13 cellular contexts compared by ENCODE assay signal in the genomic region with DNA sequence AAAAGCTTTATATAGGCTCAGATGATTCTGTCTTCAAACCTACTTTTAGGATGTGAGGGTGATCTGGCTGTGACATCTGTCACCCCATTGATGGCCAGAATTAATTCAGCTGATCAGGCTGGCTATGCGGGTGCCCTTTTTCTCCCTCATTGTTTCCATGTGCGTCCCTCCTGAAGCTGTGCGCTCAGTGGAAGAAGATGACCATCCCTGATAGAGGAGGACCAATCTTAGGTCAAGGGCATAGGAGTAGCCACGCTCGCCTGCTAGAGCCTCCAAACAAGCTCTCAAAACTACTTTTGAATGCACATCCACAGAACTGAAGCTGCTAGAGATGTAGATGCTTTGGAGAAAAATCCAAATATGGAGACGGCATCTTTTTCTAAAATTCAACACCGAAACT. TPM values are rescaled to one million over a fixed set of nuclear protein-coding genes. Genes with fewer than 3 reads are reported as not detected.
DNase-seq lines count a peak whose midpoint lies in the region; FAIRE-seq and TF ChIP-seq lines count a peak whose summit lies in the region.
"Had no signal": no experiment of that assay in that cellular context is flagged by ENCODE, and none has a peak within 500 bp of the region (broad histone marks: within the 10 kb centered on the region; RNA-seq: fewer than 3 reads in every experiment).

No MANE protein-coding gene starts in this region.

- no peaks in the 10 kb centered on the region for H4K20me1 ChIP-seq in H1 (replicated peaks in 1 of 2; ENCODE audit: control insufficient read depth in 1 of 2, insufficient read depth in 2 of 2, low read length in 2 of 2)
- H4K20me1 ChIP-seq: BLaER1 had no signal

- H3K4me1 ChIP-seq in H1 (replicated peaks in 1 of 4; ENCODE audit: control insufficient read depth in 3 of 4, insufficient read depth in 4 of 4, low read length in 3 of 4) (peaks cover 0 to 12% (median 8%) of the 10 kb centered on the region in 4 experiments; a peak in 5 of 7 replicates), testis (peaks cover 15% of the 10 kb centered on the region)

- no peak for TF ChIP-seq POLR2A in H1 (IDR thresholded peaks at IDR 0.05; ENCODE audit: control extremely low read depth in 1 of 2, low read depth in 2 of 2, low read length in 2 of 2)
- no peak for TF ChIP-seq POLR2A in testis (IDR thresholded peaks at IDR 0.05)

- no peaks in the 10 kb centered on the region for H3K36me3 Mint-ChIP-seq in T-helper 1 cell treated with Interleukin-12 subunit alpha and Interleukin-12 subunit beta and Interleukin-4 antibody, amounts not matched to agents 30 μg/mL and 1 μg/mL, for 36 hours (ENCODE audit: low read depth)
- H3K36me3 Mint-ChIP-seq in HFFc6 (ENCODE audit: low read depth), result peaks cover 63% of the 10 kb centered on the region
- no peaks in the 10 kb centered on the region for H3K36me3 Mint-ChIP-seq in activated CD4-positive, alpha-beta memory T cell treated with anti-CD3 and anti-CD28 coated beads for 36 hours
- no peaks in the 10 kb centered on the region for H3K36me3 Mint-ChIP-seq in activated T-helper 1 cell treated with anti-CD3 and anti-CD28 coated beads, Interleukin-12 subunit alpha, Interleukin-12 subunit beta, Interleukin-2, Interleukin-4 antibody, amounts not matched to agents 30 ng/mL and 10 ng/mL and 1 ng/mL, durations not matched to agents 14 hours and 24 hours and 36 hours (ENCODE audit: low read depth)
- H3K36me3 Mint-ChIP-seq: CD8-positive, alpha-beta memory T cell had no signal

- peak overlapping the region; percentile 11 for H3K27ac Mint-ChIP-seq in T-helper 1 cell treated with Interleukin-12 subunit alpha and Interleukin-12 subunit beta and Interleukin-4 antibody, amounts not matched to agents 30 μg/mL and 1 μg/mL, for 36 hours
- peak overlapping the region; percentile 26 for H3K27ac Mint-ChIP-seq in HFFc6
- no peak overlapping the region for H3K27ac Mint-ChIP-seq in activated CD4-positive, alpha-beta memory T cell treated with anti-CD3 and anti-CD28 coated beads for 36 hours
- no peak overlapping the region for H3K27ac Mint-ChIP-seq in activated T-helper 1 cell treated with anti-CD3 and anti-CD28 coated beads, Interleukin-12 subunit alpha, Interleukin-12 subunit beta, Interleukin-2, Interleukin-4 antibody, amounts not matched to agents 30 ng/mL and 10 ng/mL and 1 ng/mL, durations not matched to agents 14 hours and 24 hours and 36 hours

- H3K14ac ChIP-seq in H1 (ENCODE audit: insufficient read length), result no peak overlapping the region

- no peak for TF ChIP-seq RAD21 in H1 (IDR thresholded peaks at IDR 0.05 in 1 of 2, conservative IDR thresholded peaks at IDR 0.05 in 1 of 2; ENCODE audit: low read depth in 2 of 2, low read length in 2 of 2)

- no peak overlapping the region for H3K18ac ChIP-seq in H1 (ENCODE audit: extremely low read depth, low read length)

- H3K9ac ChIP-seq in H1 (replicated peaks in 1 of 4; ENCODE audit: extremely low read depth in 1 of 4, low read depth in 3 of 4, low read length in 3 of 4), result no peak overlapping the region
- H3K9ac ChIP-seq: BLaER1 had no signal

- no peak overlapping the region for H4K8ac ChIP-seq in H1 (ENCODE audit: extremely low read depth, insufficient read depth, low read length)

- no peak overlapping the region for H2AK5ac ChIP-seq in H1 (ENCODE audit: low read depth, low read length)

- no peaks in the 10 kb centered on the region for H3K27me3 Mint-ChIP-seq in T-helper 1 cell treated with Interleukin-12 subunit alpha and Interleukin-12 subunit beta and Interleukin-4 antibody, amounts not matched to agents 30 μg/mL and 1 μg/mL, for 36 hours (ENCODE audit: low read depth)
- H3K27me3 Mint-ChIP-seq in HFFc6 (ENCODE audit: insufficient read depth), result peaks cover 2% of the 10 kb centered on the region; the same call in 1 of the 2 replicates
- H3K27me3 Mint-ChIP-seq in activated CD4-positive, alpha-beta memory T cell treated with anti-CD3 and anti-CD28 coated beads for 36 hours, result peaks cover 2% of the 10 kb centered on the region
- H3K27me3 Mint-ChIP-seq in activated T-helper 1 cell treated with anti-CD3 and anti-CD28 coated beads, Interleukin-12 subunit alpha, Interleukin-12 subunit beta, Interleukin-2, Interleukin-4 antibody, amounts not matched to agents 30 ng/mL and 10 ng/mL and 1 ng/mL, durations not matched to agents 14 hours and 24 hours and 36 hours (ENCODE audit: insufficient read depth), result no peaks in the 10 kb centered on the region

- no peak overlapping the region for H3K23ac ChIP-seq in H1 (ENCODE audit: insufficient read length)

- intact Hi-C loops in testis (cut with DNase I; ENCODE audit: low total_unique reads), result no loop called here
- intact Hi-C loops in activated CD4-positive, alpha-beta memory T cell treated with anti-CD3 and anti-CD28 coated beads for 36 hours (cut with micrococcal nuclease), result no loop called here
- intact Hi-C loops in activated T-helper 1 cell treated with anti-CD3 and anti-CD28 coated beads, Interleukin-12 subunit alpha, Interleukin-12 subunit beta, Interleukin-2, Interleukin-4 antibody, amounts not matched to agents 30 ng/mL and 10 ng/mL and 1 ng/mL, durations not matched to agents 14 hours and 24 hours and 36 hours (cut with micrococcal nuclease), result loop anchor here (10.0 kb wide), 1 partner anchor 273 kb away; the partner anchor contains the start of gene SIRT1

- H3K79me1 ChIP-seq in H1 (ENCODE audit: low read depth, low read length), result no peaks in the 10 kb centered on the region

- TF ChIP-seq CTCF in HFFc6 (IDR thresholded peaks at IDR 0.05), result no peak
- no peak for TF ChIP-seq CTCF in H1 (IDR thresholded peaks at IDR 0.05; ENCODE audit: control extremely low read depth in 1 of 3, insufficient read depth in 1 of 3, low read depth in 1 of 3, low read length in 3 of 3)
- no peak for TF ChIP-seq CTCF in testis (IDR thresholded peaks at IDR 0.05)

- H3K27ac ChIP-seq in H1 (ENCODE audit: low read depth, low read length) (no peak overlapping the region), testis (no peak overlapping the region)
- H3K27ac ChIP-seq: BLaER1 had no signal

- H4K5ac ChIP-seq in H1 (ENCODE audit: insufficient read length, low read depth, low read length), result no peak overlapping the region

- H3K4me3 Mint-ChIP-seq in T-helper 1 cell treated with Interleukin-12 subunit alpha and Interleukin-12 subunit beta and Interleukin-4 antibody, amounts not matched to agents 30 μg/mL and 1 μg/mL, for 36 hours, result no peak overlapping the region
- H3K4me3 Mint-ChIP-seq in HFFc6, result no peak overlapping the region
- no peak overlapping the region for H3K4me3 Mint-ChIP-seq in activated CD4-positive, alpha-beta memory T cell treated with anti-CD3 and anti-CD28 coated beads for 36 hours
- no peak overlapping the region for H3K4me3 Mint-ChIP-seq in activated T-helper 1 cell treated with anti-CD3 and anti-CD28 coated beads, Interleukin-12 subunit alpha, Interleukin-12 subunit beta, Interleukin-2, Interleukin-4 antibody, amounts not matched to agents 30 ng/mL and 10 ng/mL and 1 ng/mL, durations not matched to agents 14 hours and 24 hours and 36 hours
- H3K4me3 Mint-ChIP-seq: CD8-positive, alpha-beta memory T cell had no signal

- FAIRE-seq in H1 (lab: Jason Lieb, UNC), result no peak

- CTCF ChIA-PET in H1 (lab: Charles Lee; ENCODE audit: partially characterized antibody), result interaction anchor here (0.7 to 7.3 kb wide), 15 partner anchors 9 to 370 kb away, joined by 3 to 49 read pairs (median 4); no protein-coding TSS in a partner anchor
- CTCF ChIA-PET in activated CD4-positive, alpha-beta memory T cell treated with anti-CD3 and anti-CD28 coated beads for 36 hours (lab: Charles Lee), result interaction anchor here (0.6 to 7.4 kb wide), 9 partner anchors 9 to 461 kb away, joined by 3 to 128 read pairs (median 5); no protein-coding TSS in a partner anchor

- no peaks in the 10 kb centered on the region for H3K4me1 Mint-ChIP-seq in T-helper 1 cell treated with Interleukin-12 subunit alpha and Interleukin-12 subunit beta and Interleukin-4 antibody, amounts not matched to agents 30 μg/mL and 1 μg/mL, for 36 hours (ENCODE audit: low read depth)
- peaks cover 42% of the 10 kb centered on the region for H3K4me1 Mint-ChIP-seq in HFFc6 (ENCODE audit: low read depth)
- H3K4me1 Mint-ChIP-seq in activated CD4-positive, alpha-beta memory T cell treated with anti-CD3 and anti-CD28 coated beads for 36 hours (ENCODE audit: low read depth), result peaks cover 1% of the 10 kb centered on the region
- H3K4me1 Mint-ChIP-seq in activated T-helper 1 cell treated with anti-CD3 and anti-CD28 coated beads, Interleukin-12 subunit alpha, Interleukin-12 subunit beta, Interleukin-2, Interleukin-4 antibody, amounts not matched to agents 30 ng/mL and 10 ng/mL and 1 ng/mL, durations not matched to agents 14 hours and 24 hours and 36 hours (ENCODE audit: low read depth), result peaks cover 5% of the 10 kb centered on the region
- H3K4me1 Mint-ChIP-seq: CD8-positive, alpha-beta memory T cell had no signal

- H2BK12ac ChIP-seq in H1 (ENCODE audit: low read depth, low read length), result no peak overlapping the region

- no peak overlapping the region for H3K4ac ChIP-seq in H1 (replicated peaks; ENCODE audit: insufficient read length, low read depth, low read length)

- H3K4me3 ChIP-seq in H1 (ENCODE audit: extremely low read depth in 1 of 4, insufficient read depth in 2 of 4, low read depth in 3 of 4, low read length in 4 of 4), result no peak overlapping the region
- H3K4me3 ChIP-seq in testis, result no peak overlapping the region
- H3K4me3 ChIP-seq: BLaER1 had no signal

- WGBS in H1 (ENCODE audit: extremely low coverage in 1 of 2, insufficient coverage in 1 of 2, insufficient read length in 1 of 2, insufficient replicate concordance in 2 of 2, low coverage in 1 of 2, low lambda C conversion rate in 2 of 2, missing lambda C conversion rate in 1 of 2), 2 experiments, result 83% methylated on average over 7 of the region's 7 CpGs; no CpG with 5 or more reads in 1 of the 2 experiments
- WGBS in testis, 2 donors, result 57 to 63% methylated on average over 7 of the region's 7 CpGs

- no peaks in the 10 kb centered on the region for H3K9me3 ChIP-seq in H1 (ENCODE audit: insufficient read depth in 2 of 2, low read depth in 1 of 2, low read length in 1 of 2)
- no peaks in the 10 kb centered on the region for H3K9me3 ChIP-seq in testis
- H3K9me3 ChIP-seq: BLaER1, Caco-2 had no signal

- H3K23me2 ChIP-seq in H1 (ENCODE audit: low read depth, low read length), result no peaks in the 10 kb centered on the region; the same call in 1 of the 2 replicates

- H3K79me2 ChIP-seq in H1 (ENCODE audit: control insufficient read depth in 1 of 2, insufficient read depth in 2 of 2, low read length in 2 of 2), result no peaks in the 10 kb centered on the region

- H3K36me3 ChIP-seq in H1 (ENCODE audit: control insufficient read depth in 2 of 4, insufficient read depth in 4 of 4, low read length in 3 of 4) (no peaks in the 10 kb centered on the region), testis (ENCODE audit: low read depth, missing control alignments) (no peaks in the 10 kb centered on the region)
- H3K36me3 ChIP-seq: BLaER1 had no signal

- H3K9me3 Mint-ChIP-seq in T-helper 1 cell treated with Interleukin-12 subunit alpha and Interleukin-12 subunit beta and Interleukin-4 antibody, amounts not matched to agents 30 μg/mL and 1 μg/mL, for 36 hours, result no peaks in the 10 kb centered on the region
- no peaks in the 10 kb centered on the region for H3K9me3 Mint-ChIP-seq in HFFc6
- no peaks in the 10 kb centered on the region for H3K9me3 Mint-ChIP-seq in activated CD4-positive, alpha-beta memory T cell treated with anti-CD3 and anti-CD28 coated beads for 36 hours
- no peaks in the 10 kb centered on the region for H3K9me3 Mint-ChIP-seq in activated T-helper 1 cell treated with anti-CD3 and anti-CD28 coated beads, Interleukin-12 subunit alpha, Interleukin-12 subunit beta, Interleukin-2, Interleukin-4 antibody, amounts not matched to agents 30 ng/mL and 10 ng/mL and 1 ng/mL, durations not matched to agents 14 hours and 24 hours and 36 hours
- H3K9me3 Mint-ChIP-seq: CD8-positive, alpha-beta memory T cell had no signal

- TF ChIP-seq EP300 in H1 (IDR thresholded peaks at IDR 0.05; ENCODE audit: borderline replicate concordance in 1 of 2, low read depth in 2 of 2, low read length in 2 of 2), result no peak

- H2BK120ac ChIP-seq in H1 (replicated peaks; ENCODE audit: low read depth, low read length), result no peak overlapping the region

- H4K91ac ChIP-seq in H1 (replicated peaks; ENCODE audit: insufficient read length, low read length), result no peak overlapping the region

- POLR2A ChIA-PET in H1 (lab: Charles Lee; ENCODE audit: partially characterized antibody), result interaction anchor here (1.2 kb wide), 1 partner anchor 174 kb away, joined by 3 read pairs; the partner anchor contains the start of genes HNRNPH3 and PBLD
- POLR2A ChIA-PET in activated CD4-positive, alpha-beta memory T cell treated with anti-CD3 and anti-CD28 coated beads for 36 hours (lab: Charles Lee), result interaction anchor here (0.6 kb wide), 2 partner anchors 23 to 44 kb away, joined by 3 to 5 read pairs; no protein-coding TSS in a partner anchor

- H2AFZ ChIP-seq in H1 (ENCODE audit: low read length), result peak overlapping the region; percentile 28; the same call in 1 of the 2 replicates

- no peaks in the 10 kb centered on the region for H3K27me3 ChIP-seq in H1 (replicated peaks in 1 of 4; ENCODE audit: control insufficient read depth in 3 of 4, extremely low read depth in 1 of 4, insufficient read depth in 3 of 4, low read length in 3 of 4)
- no peaks in the 10 kb centered on the region for H3K27me3 ChIP-seq in testis
- H3K27me3 ChIP-seq: BLaER1 had no signal

- H3K4me2 ChIP-seq in H1 (ENCODE audit: insufficient read depth in 1 of 2, low read depth in 2 of 2, low read length in 2 of 2), result no peak overlapping the region
- H3K4me2 ChIP-seq: BLaER1 had no signal

- H3K56ac ChIP-seq in H1 (replicated peaks; ENCODE audit: insufficient read length, low read depth, low read length), result no peak overlapping the region

- H2BK20ac ChIP-seq in H1 (ENCODE audit: low read length), result no peak overlapping the region

- H2BK5ac ChIP-seq in H1 (ENCODE audit: low read depth, low read length), result no peak overlapping the region

- H2BK15ac ChIP-seq in H1 (ENCODE audit: low read length), result no peak overlapping the region

- no peak for DNase-seq in T-helper 1 cell
- DNase-seq in HFFc6, result no peak
- no peak for DNase-seq in H1 (ENCODE audit: low read depth in 1 of 2, low spot score in 2 of 2)
- DNase-seq in testis, result peak; percentile 40
- no peak for DNase-seq in activated CD4-positive, alpha-beta memory T cell treated with anti-CD3 and anti-CD28 coated beads for 36 hours
- DNase-seq in activated T-helper 1 cell treated with anti-CD3 and anti-CD28 coated beads, Interleukin-12 subunit alpha, Interleukin-12 subunit beta, Interleukin-2, Interleukin-4 antibody, amounts not matched to agents 30 ng/mL and 10 ng/mL and 1 ng/mL, durations not matched to agents 14 hours and 24 hours and 36 hours (ENCODE audit: low spot score), result no peak
- DNase-seq: 8988T; AML-193; Caco-2; CD8-positive, alpha-beta memory T cell; KG1 had no signal

RNA-seq across cellular contexts. Expression of gene MYPN, which starts 48.7 kb away (rescaled TPM):
- total RNA-seq in HFFc6 (2021; fragmentation: NEBNext Ultra II Directional; extraction: Animal tissue kit (Norgen Biotek cat#: 25700)), result 10 to 100 TPM; 70.3 to 89.1 (median 80.1) TPM
- not detected in 2 replicates for total RNA-seq in H1 (2021; fragmentation: NEBNext Ultra II Directional; extraction: Animal tissue kit (Norgen Biotek cat#: 25700))
- polyA plus RNA-seq in H1 (2011; rRNA removed) (not detected in 2 replicates), testis (ENCODE audit: insufficient read depth, low read depth, low replicate concordance) (2.3 TPM)
- not detected for polyA plus RNA-seq in H1 (2011; cell fraction: cytosol; rRNA removed)
- not detected for polyA plus RNA-seq in H1 (2011; cell fraction: nucleus; rRNA removed)
- polyA plus RNA-seq in H1 (2012, experiment 1 of 2), result 0.04 TPM in 1 of 4 replicates, not detected in the others
- not detected for polyA plus RNA-seq in H1 (2012, experiment 2 of 2)
- polyA plus RNA-seq in H1 (2013, experiment 1 of 2), result 0.02 TPM
- under 0.01 TPM for polyA plus RNA-seq in H1 (2013, experiment 2 of 2)
- polyA minus RNA-seq in H1 (2011; rRNA and poly(A)+ RNA removed), result not detected in 2 replicates
- 0.81 TPM for polyA minus RNA-seq in H1 (2011; cell fraction: cytosol; rRNA and poly(A)+ RNA removed)
- not detected for polyA minus RNA-seq in H1 (2011; cell fraction: nucleus; rRNA and poly(A)+ RNA removed)
- total RNA-seq in testis, result 1 to 10 TPM; 1.5 to 1.8 TPM
- total RNA-seq in activated CD4-positive, alpha-beta memory T cell treated with anti-CD3 and anti-CD28 coated beads for 36 hours, result under 1 TPM in 1 of 2 experiments, not detected in 1; 0.05 TPM
- total RNA-seq in activated T-helper 1 cell treated with anti-CD3 and anti-CD28 coated beads, Interleukin-12 subunit alpha, Interleukin-12 subunit beta, Interleukin-2, Interleukin-4 antibody, amounts not matched to agents 30 ng/mL and 10 ng/mL and 1 ng/mL, durations not matched to agents 14 hours and 24 hours and 36 hours, result not detected in 2 replicates
- total RNA-seq: Caco-2; CD8-positive, alpha-beta memory T cell had no signal
- polyA plus RNA-seq: CD8-positive, alpha-beta memory T cell had no signal

Comparison
In these comparisons a context has a peak if more than half of its experiments do, and no peak if none do; other contexts are left out.
1. H3K27ac Mint-ChIP-seq: peak in T-helper 1 cell treated with Interleukin-12 subunit alpha and Interleukin-12 subunit beta and Interleukin-4 antibody, amounts not matched to agents 30 μg/mL and 1 μg/mL, for 36 hours (single experiment) and HFFc6 (single experiment); none in activated CD4-positive, alpha-beta memory T cell treated with anti-CD3 and anti-CD28 coated beads for 36 hours (single experiment) and activated T-helper 1 cell treated with anti-CD3 and anti-CD28 coated beads, Interleukin-12 subunit alpha, Interleukin-12 subunit beta, Interleukin-2, Interleukin-4 antibody, amounts not matched to agents 30 ng/mL and 10 ng/mL and 1 ng/mL, durations not matched to agents 14 hours and 24 hours and 36 hours (single experiment).
2. RNA of gene MYPN, which starts 48.7 kb away (total RNA-seq): 70.3 to 89.1 TPM in HFFc6; 1.5 to 1.8 TPM in testis, 0.05 TPM in activated CD4-positive, alpha-beta memory T cell treated with anti-CD3 and anti-CD28 coated beads for 36 hours, not detected in H1 and not detected in activated T-helper 1 cell treated with anti-CD3 and anti-CD28 coated beads, Interleukin-12 subunit alpha, Interleukin-12 subunit beta, Interleukin-2, Interleukin-4 antibody, amounts not matched to agents 30 ng/mL and 10 ng/mL and 1 ng/mL, durations not matched to agents 14 hours and 24 hours and 36 hours; every median in the first group is over 10 times any median in the second.